27 cellular contexts compared by ENCODE assay signal in genomic region chr7:150503581-150503980, GRCh38. TPM values are rescaled to one million over a fixed set of nuclear protein-coding genes. Genes with fewer than 3 reads are reported as not detected.
DNase-seq lines count a peak whose midpoint lies in the region; ATAC-seq and TF ChIP-seq lines count a peak whose summit lies in the region.
"Had no signal": no experiment of that assay in that cellular context is flagged by ENCODE, and none has a peak within 500 bp of the region (broad histone marks: within the 10 kb centered on the region; RNA-seq: fewer than 3 reads in every experiment).

No MANE protein-coding gene starts in this region.

- H4K8ac ChIP-seq in IMR-90 (ENCODE audit: low read depth in 2 of 2, low read length in 2 of 2) = no peak overlapping the region

- CTCF ChIA-PET in activated CD4-positive, alpha-beta T cell treated with anti-CD3 and anti-CD28 coated beads for 36 hours (lab: Charles Lee) = interaction anchor here (0.5 to 1.5 kb wide), 3 partner anchors 30 to 175 kb away, joined by 3 to 5 read pairs (median 3); no protein-coding TSS in a partner anchor
- CTCF ChIA-PET in IMR-90 (lab: Yijun Ruan, JAX) = no interaction called here
- CTCF ChIA-PET in activated naive CD4-positive, alpha-beta T cell treated with anti-CD3 and anti-CD28 coated beads, Interleukin-2, amount 10 ng/mL, durations not matched to agents 7 days and 5 days (lab: Charles Lee) = interaction anchor here (4.2 kb wide), 1 partner anchor 11 kb away, joined by 16 read pairs; the partner anchor contains the start of gene GIMAP7

- in situ Hi-C loops in IMR-90 (cut with MboI; ENCODE audit: low sequenced_read_pairs) = no loop called here

- peaks cover 79% of the 10 kb centered on the region for H3K4me1 Mint-ChIP-seq in activated CD4-positive, alpha-beta T cell treated with anti-CD3 and anti-CD28 coated beads for 36 hours
- peaks cover 93% of the 10 kb centered on the region for H3K4me1 Mint-ChIP-seq in activated naive CD4-positive, alpha-beta T cell treated with anti-CD3 and anti-CD28 coated beads, Interleukin-2, amount 10 ng/mL, durations not matched to agents 7 days and 5 days
- peaks cover 54 to 89% (median 88%) of the 10 kb centered on the region in 4 donors for H3K4me1 Mint-ChIP-seq in naive thymus-derived CD8-positive, alpha-beta T cell
- H3K4me1 Mint-ChIP-seq: nephron progenitor cell; stimulated activated memory B cell treated with anti-CD40 and anti-IgM and Interleukin-4, amounts not matched to agents 10 μg/mL and 1 μg/mL and 100 μg/mL, for 72 hours had no signal

- peak; percentile 68 for DNase-seq in activated CD4-positive, alpha-beta T cell treated with anti-CD3 and anti-CD28 coated beads for 36 hours
- no peak for DNase-seq in activated CD4-positive, alpha-beta T cell treated with anti-CD3 and anti-CD28 coated beads, Interleukin-2, amount 50 U/mL, for 48 hours
- no peak for DNase-seq in IMR-90
- DNase-seq in activated naive CD4-positive, alpha-beta T cell treated with anti-CD3 and anti-CD28 coated beads, Interleukin-2, amount 10 ng/mL, durations not matched to agents 7 days and 5 days = no peak
- DNase-seq in naive thymus-derived CD8-positive, alpha-beta T cell = no peak
- no peak for DNase-seq in HCEC 1CT
- DNase-seq in DMS114 treated with DMSO at 0.1 percent for 48 hours (lab: John Stamatoyannopoulos, UW; ENCODE audit: unreplicated experiment) = no peak
- DNase-seq: activated gamma-delta T cell, body of pancreas, colonic mucosa, DMS153, islet precursor cell, NCI-H146, NCI-H226, nephron progenitor cell, PC-9, psoas muscle, T-helper 9 cell, transverse colon had no signal

- TF ChIP-seq CTCF in IMR-90 (conservative IDR thresholded peaks at IDR 0.05; ENCODE audit: low read depth, low read length) = no peak

- no peak overlapping the region for H4K91ac ChIP-seq in IMR-90 (ENCODE audit: insufficient read depth, low read depth, low read length)

- H2AK9ac ChIP-seq in IMR-90 (replicated peaks; ENCODE audit: low read depth, low read length, poor library complexity) = no peak overlapping the region

- H3K27me3 Mint-ChIP-seq in activated CD4-positive, alpha-beta T cell treated with anti-CD3 and anti-CD28 coated beads for 36 hours = no peaks in the 10 kb centered on the region
- no peaks in the 10 kb centered on the region for H3K27me3 Mint-ChIP-seq in activated naive CD4-positive, alpha-beta T cell treated with anti-CD3 and anti-CD28 coated beads, Interleukin-2, amount 10 ng/mL, durations not matched to agents 7 days and 5 days
- no peaks in the 10 kb centered on the region for H3K27me3 Mint-ChIP-seq in naive thymus-derived CD8-positive, alpha-beta T cell

- H2BK5ac ChIP-seq in IMR-90 (ENCODE audit: low read depth, low read length, poor library complexity, severe bottlenecking) = no peak overlapping the region

- no peak overlapping the region for H3K27ac ChIP-seq in IMR-90 (ENCODE audit: insufficient read depth, low read length)
- H3K27ac ChIP-seq: BLaER1 treated with 17β-estradiol and CSF1 and Interleukin-3, amounts not matched to agents 10 nM and 100 nM; body of pancreas; colonic mucosa; PC-9; psoas muscle; SJSA1 had no signal

- ATAC-seq in activated CD4-positive, alpha-beta T cell treated with anti-CD3 and anti-CD28 coated beads for 36 hours = peak; percentile 47
- ATAC-seq in IMR-90 (ENCODE audit: low read depth) (no peak), GM21528 (IDR thresholded peaks at IDR 0.05; ENCODE audit: low FRiP score, unreplicated experiment) (no peak)
- ATAC-seq in naive thymus-derived CD8-positive, alpha-beta T cell = peak in 1 of 2 donors; percentile 26
- ATAC-seq: body of pancreas; psoas muscle; stimulated activated memory B cell treated with anti-CD40 and anti-IgM and Interleukin-4, amounts not matched to agents 10 μg/mL and 1 μg/mL and 100 μg/mL, for 72 hours had no signal

- no peak overlapping the region for H3K23ac ChIP-seq in IMR-90 (ENCODE audit: low read depth, low read length)

- H2BK15ac ChIP-seq in IMR-90 (ENCODE audit: low read depth, low read length) = no peak overlapping the region

- H3K14ac ChIP-seq in IMR-90 (replicated peaks; ENCODE audit: low read depth, low read length) = no peak overlapping the region

- H2BK120ac ChIP-seq in IMR-90 (ENCODE audit: low read depth, low read length) = no peak overlapping the region

- no peaks in the 10 kb centered on the region for H3K36me3 ChIP-seq in IMR-90 (ENCODE audit: control insufficient read depth, insufficient read depth, low read length)
- H3K36me3 ChIP-seq: BLaER1 treated with 17β-estradiol and CSF1 and Interleukin-3, amounts not matched to agents 10 nM and 100 nM; colonic mucosa; SJSA1; transverse colon had no signal

- no peaks in the 10 kb centered on the region for H3K4me1 ChIP-seq in IMR-90 (ENCODE audit: control insufficient read depth, insufficient read depth, low read length)
- H3K4me1 ChIP-seq: body of pancreas, colonic mucosa, psoas muscle, SJSA1, transverse colon had no signal

- peaks cover 30% of the 10 kb centered on the region for H3K36me3 Mint-ChIP-seq in activated CD4-positive, alpha-beta T cell treated with anti-CD3 and anti-CD28 coated beads for 36 hours (ENCODE audit: low read depth)
- H3K36me3 Mint-ChIP-seq in activated naive CD4-positive, alpha-beta T cell treated with anti-CD3 and anti-CD28 coated beads, Interleukin-2, amount 10 ng/mL, durations not matched to agents 7 days and 5 days = peaks cover 39% of the 10 kb centered on the region
- H3K36me3 Mint-ChIP-seq in naive thymus-derived CD8-positive, alpha-beta T cell = peaks cover 3 to 26% (median 11%) of the 10 kb centered on the region in 3 donors
- H3K36me3 Mint-ChIP-seq: stimulated activated memory B cell treated with anti-CD40 and anti-IgM and Interleukin-4, amounts not matched to agents 10 μg/mL and 1 μg/mL and 100 μg/mL, for 72 hours had no signal

- dilution Hi-C loops in IMR-90 (cut with HindIII; ENCODE audit: low sequenced_read_pairs, unreplicated experiment) = no loop called here

- H3K79me1 ChIP-seq in IMR-90 (ENCODE audit: low read depth in 1 of 2, low read length in 2 of 2) = no peaks in the 10 kb centered on the region

- H2BK20ac ChIP-seq in IMR-90 (ENCODE audit: low read depth, low read length) = no peak overlapping the region

- no peak for TF ChIP-seq POLR2A in IMR-90 (IDR thresholded peaks at IDR 0.05; ENCODE audit: low read depth, low read length)

- H3K4me3 Mint-ChIP-seq in activated CD4-positive, alpha-beta T cell treated with anti-CD3 and anti-CD28 coated beads for 36 hours = peak overlapping the region; percentile 65
- peak overlapping the region; percentile 66 for H3K4me3 Mint-ChIP-seq in activated naive CD4-positive, alpha-beta T cell treated with anti-CD3 and anti-CD28 coated beads, Interleukin-2, amount 10 ng/mL, durations not matched to agents 7 days and 5 days
- peak overlapping the region in 8 of 10 donors; percentile 62 to 83 (median 78) for H3K4me3 Mint-ChIP-seq in naive thymus-derived CD8-positive, alpha-beta T cell
- H3K4me3 Mint-ChIP-seq: nephron progenitor cell; stimulated activated memory B cell treated with anti-CD40 and anti-IgM and Interleukin-4, amounts not matched to agents 10 μg/mL and 1 μg/mL and 100 μg/mL, for 72 hours had no signal

- H3K56ac ChIP-seq in IMR-90 (ENCODE audit: extremely low read depth, insufficient read depth, low read length) = no peak overlapping the region

- POLR2A ChIA-PET in activated CD4-positive, alpha-beta T cell treated with anti-CD3 and anti-CD28 coated beads for 36 hours (lab: Charles Lee) = no interaction called here
- POLR2A ChIA-PET in IMR-90 (lab: Charles Lee; ENCODE audit: unreplicated experiment) = no interaction called here
- POLR2A ChIA-PET in naive thymus-derived CD8-positive, alpha-beta T cell (lab: Charles Lee) = interaction anchor here (2.1 to 8.3 kb wide), 6 partner anchors 12 to 253 kb away, joined by 9 to 153 read pairs (median 60); partner anchors contain the start of genes GIMAP4, GIMAP7 and GIMAP8

- no peak for TF ChIP-seq RAD21 in IMR-90 (IDR thresholded peaks at IDR 0.05; ENCODE audit: low read length)

- H2AFZ ChIP-seq in IMR-90 (replicated peaks; ENCODE audit: low read length, poor library complexity) = no peak overlapping the region
- H2AFZ ChIP-seq: PC-9 had no signal

- H3K4me3 ChIP-seq in IMR-90 (ENCODE audit: insufficient read depth, low read depth, low read length) = no peak overlapping the region
- H3K4me3 ChIP-seq: BLaER1 treated with 17β-estradiol and CSF1 and Interleukin-3, amounts not matched to agents 10 nM and 100 nM; body of pancreas; colonic mucosa; PC-9; psoas muscle; SJSA1; skin epidermis; transverse colon had no signal

- no TSS peak for BruUV-seq in IMR-90 (replicated peaks; lab: Mats Ljungman, UMichigan)

- H3K18ac ChIP-seq in IMR-90 (ENCODE audit: low read depth, low read length) = no peak overlapping the region

- no peak overlapping the region for H4K5ac ChIP-seq in IMR-90 (ENCODE audit: low read depth, low read length)

- intact Hi-C loops in activated CD4-positive, alpha-beta T cell treated with anti-CD3 and anti-CD28 coated beads for 36 hours (cut with DNase I, micrococcal nuclease) = loop anchor here in 1 of 2 experiments (5.0 kb wide), 1 partner anchor 234 kb away; the partner anchor contains the start of gene GIMAP5
- intact Hi-C loops in IMR-90 (cut with micrococcal nuclease) = no loop called here

- H3K27me3 ChIP-seq in IMR-90 (ENCODE audit: control insufficient read depth, insufficient read depth, low read length) = no peaks in the 10 kb centered on the region
- H3K27me3 ChIP-seq: BLaER1 treated with 17β-estradiol and CSF1 and Interleukin-3, amounts not matched to agents 10 nM and 100 nM; body of pancreas; colonic mucosa; SJSA1; transverse colon had no signal

- no peak overlapping the region for H3K4me2 ChIP-seq in IMR-90 (ENCODE audit: low read depth, low read length)
- H3K4me2 ChIP-seq: PC-9 had no signal

- WGBS in IMR-90 (ENCODE audit: extremely low coverage in 2 of 2, insufficient read length in 1 of 2), 2 experiments = no CpG with 5 or more reads among the region's 3 CpGs

- H3K9me3 ChIP-seq in IMR-90 (ENCODE audit: control insufficient read depth, insufficient read depth, low read length) = no peaks in the 10 kb centered on the region; the same call in 1 of the 2 replicates
- H3K9me3 ChIP-seq: body of pancreas, colonic mucosa, psoas muscle, SJSA1, transverse colon had no signal

- peaks cover 24% of the 10 kb centered on the region for H3K9me3 Mint-ChIP-seq in activated CD4-positive, alpha-beta T cell treated with anti-CD3 and anti-CD28 coated beads for 36 hours (ENCODE audit: low read depth)
- H3K9me3 Mint-ChIP-seq in activated naive CD4-positive, alpha-beta T cell treated with anti-CD3 and anti-CD28 coated beads, Interleukin-2, amount 10 ng/mL, durations not matched to agents 7 days and 5 days = peaks cover 29% of the 10 kb centered on the region
- peaks cover 0 to 32% (median 12%) of the 10 kb centered on the region in 9 donors for H3K9me3 Mint-ChIP-seq in naive thymus-derived CD8-positive, alpha-beta T cell

- H4K20me1 ChIP-seq in IMR-90 (ENCODE audit: insufficient read depth, low read length) = no peaks in the 10 kb centered on the region
- H4K20me1 ChIP-seq: BLaER1 treated with 17β-estradiol and CSF1 and Interleukin-3, amounts not matched to agents 10 nM and 100 nM had no signal

- no peak overlapping the region for H3K9ac ChIP-seq in IMR-90 (ENCODE audit: low read depth, low read length)
- H3K9ac ChIP-seq: BLaER1 treated with 17β-estradiol and CSF1 and Interleukin-3, amounts not matched to agents 10 nM and 100 nM had no signal

- H3K27ac Mint-ChIP-seq in activated CD4-positive, alpha-beta T cell treated with anti-CD3 and anti-CD28 coated beads for 36 hours = peak overlapping the region; percentile 98
- peak overlapping the region; percentile 94 for H3K27ac Mint-ChIP-seq in activated naive CD4-positive, alpha-beta T cell treated with anti-CD3 and anti-CD28 coated beads, Interleukin-2, amount 10 ng/mL, durations not matched to agents 7 days and 5 days
- H3K27ac Mint-ChIP-seq in naive thymus-derived CD8-positive, alpha-beta T cell = peak overlapping the region; percentile 83 to 97 (median 92)
- H3K27ac Mint-ChIP-seq: nephron progenitor cell; stimulated activated memory B cell treated with anti-CD40 and anti-IgM and Interleukin-4, amounts not matched to agents 10 μg/mL and 1 μg/mL and 100 μg/mL, for 72 hours had no signal

- H3K4ac ChIP-seq in IMR-90 (ENCODE audit: low read depth, low read length) = no peak overlapping the region

- H3K9me1 ChIP-seq in IMR-90 (ENCODE audit: insufficient read depth, low read length) = no peaks in the 10 kb centered on the region

- no peak overlapping the region for H2AK5ac ChIP-seq in IMR-90 (ENCODE audit: low read depth, low read length)

RNA-seq across cellular contexts. Expression of gene GIMAP7, which starts 11.1 kb away (rescaled TPM):
- total RNA-seq in activated CD4-positive, alpha-beta T cell treated with anti-CD3 and anti-CD28 coated beads for 36 hours = 10 to 100 TPM; 34.5 to 36.9 TPM
- total RNA-seq in IMR-90 (2012; rRNA removed) = not detected in 2 replicates
- not detected in 2 replicates for polyA plus RNA-seq in IMR-90 (2012; rRNA removed)
- not detected in 2 replicates for polyA plus RNA-seq in IMR-90 (2012; cell fraction: cytosol; rRNA removed)
- polyA plus RNA-seq in IMR-90 (2012; cell fraction: nucleus; rRNA removed; ENCODE audit: low replicate concordance) = not detected in 2 replicates
- total RNA-seq in naive thymus-derived CD8-positive, alpha-beta T cell = 100 to 1,000 TPM; 367 to 369 TPM
- polyA plus RNA-seq in naive thymus-derived CD8-positive, alpha-beta T cell = 100 to 1,000 TPM; 451 to 821 (median 658) TPM
- total RNA-seq: A172, fibroblast of villous mesenchyme, HT1080, PC-9, SJSA1 had no signal

RNA-seq across cellular contexts. Expression of gene GIMAP8, which starts 53.2 kb away (rescaled TPM):
- total RNA-seq in activated CD4-positive, alpha-beta T cell treated with anti-CD3 and anti-CD28 coated beads for 36 hours = 1 to 10 TPM; 7.7 to 9.6 TPM
- total RNA-seq in IMR-90 (2012; rRNA removed) = not detected in 2 replicates
- polyA plus RNA-seq in IMR-90 (2012; rRNA removed) = not detected in 2 replicates
- not detected in 2 replicates for polyA plus RNA-seq in IMR-90 (2012; cell fraction: cytosol; rRNA removed)
- polyA plus RNA-seq in IMR-90 (2012; cell fraction: nucleus; rRNA removed; ENCODE audit: low replicate concordance) = not detected in 2 replicates
- total RNA-seq in naive thymus-derived CD8-positive, alpha-beta T cell = 10 to 100 TPM; 66.8 to 68.0 TPM
- 10 to 100 TPM; 18.9 to 38.9 (median 25.9) TPM for polyA plus RNA-seq in naive thymus-derived CD8-positive, alpha-beta T cell
- total RNA-seq: A172, fibroblast of villous mesenchyme, HT1080, PC-9, SJSA1 had no signal

Comparison
In these comparisons a context has a peak if more than half of its experiments do, and no peak if none do; other contexts are left out.
1. RNA of gene GIMAP7, which starts 11.1 kb away (total RNA-seq): 367 to 369 TPM in naive thymus-derived CD8-positive, alpha-beta T cell and 34.5 to 36.9 TPM in activated CD4-positive, alpha-beta T cell treated with anti-CD3 and anti-CD28 coated beads for 36 hours; not detected in IMR-90; every median in the first group is over 10 times any median in the second.
2. RNA of gene GIMAP8, which starts 53.2 kb away (total RNA-seq): 66.8 to 68.0 TPM in naive thymus-derived CD8-positive, alpha-beta T cell; 7.7 to 9.6 TPM in activated CD4-positive, alpha-beta T cell treated with anti-CD3 and anti-CD28 coated beads for 36 hours and not detected in IMR-90; every median in the first group is over 4 times any median in the second.
3. Peak in every context shown above with its lines, with median percentiles within 50 percentile points of each other: H3K27ac Mint-ChIP-seq and H3K4me3 Mint-ChIP-seq.